21 cellular contexts compared by ENCODE assay signal in the genomic region with DNA sequence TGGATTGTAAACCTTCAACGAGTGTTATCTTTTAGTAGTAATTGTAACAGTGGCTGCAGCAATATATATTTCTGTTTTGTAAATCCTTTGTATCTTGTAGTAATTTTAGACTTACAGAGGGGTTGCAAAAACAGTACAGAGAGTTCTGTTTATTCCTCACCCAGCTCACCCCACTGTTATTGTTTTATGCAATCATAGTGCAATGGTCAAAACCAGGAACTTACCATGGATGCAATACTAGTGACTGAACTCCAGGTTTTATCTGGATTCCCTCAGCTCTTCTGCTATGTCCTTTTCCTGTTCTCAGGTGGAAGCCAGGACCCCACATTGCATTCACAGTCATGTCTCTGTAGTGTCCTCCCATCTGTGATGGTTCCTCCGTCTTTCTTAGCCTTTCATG. TPM values are rescaled to one million over a fixed set of nuclear protein-coding genes. Genes with fewer than 3 reads are reported as not detected.
A peak's percentile ranks its signal among the peaks of the same experiment; 100 is the strongest.
DNase-seq lines count a peak whose midpoint lies in the region; ATAC-seq and TF ChIP-seq lines count a peak whose summit lies in the region.
"Had no signal": no experiment of that assay in that cellular context is flagged by ENCODE, and none has a peak within 500 bp of the region (broad histone marks: within the 10 kb centered on the region; RNA-seq: fewer than 3 reads in every experiment).

No MANE protein-coding gene starts in this region.

- no peaks in the 10 kb centered on the region for H3K36me3 ChIP-seq in KOPT-K1 (ENCODE audit: insufficient read depth, low read length)
- H3K36me3 ChIP-seq in naive thymus-derived CD4-positive, alpha-beta T cell (ENCODE audit: control insufficient read depth in 2 of 3, insufficient read depth in 3 of 3, low read length in 3 of 3) = no peaks in the 10 kb centered on the region
- H3K36me3 ChIP-seq: BLaER1 treated with 17β-estradiol and CSF1 and Interleukin-3, amounts not matched to agents 10 nM and 100 nM; Peyer's patch; SJSA1 had no signal

- H3K4me1 Mint-ChIP-seq in activated CD4-positive, alpha-beta T cell treated with anti-CD3 and anti-CD28 coated beads for 36 hours = peaks cover 50% of the 10 kb centered on the region
- H3K4me1 Mint-ChIP-seq in activated T-helper 17 cell treated with anti-CD3 and anti-CD28 coated beads, Interleukin-2, amount 50 U/mL, for 72 hours = peaks cover 12% of the 10 kb centered on the region
- H3K4me1 Mint-ChIP-seq in naive thymus-derived CD4-positive, alpha-beta T cell = peaks cover 8 to 39% (median 30%) of the 10 kb centered on the region in 7 donors
- no peaks in the 10 kb centered on the region for H3K4me1 Mint-ChIP-seq in mesothelial cell of epicardium

- H3K27ac ChIP-seq in KOPT-K1 (ENCODE audit: low read depth, low read length, poor library complexity, severe bottlenecking) = peak overlapping the region; percentile 67
- no peak overlapping the region for H3K27ac ChIP-seq in naive thymus-derived CD4-positive, alpha-beta T cell (ENCODE audit: low read depth, low read length)
- H3K27ac ChIP-seq: BLaER1 treated with 17β-estradiol and CSF1 and Interleukin-3, amounts not matched to agents 10 nM and 100 nM; SJSA1 had no signal

- peaks cover 2% of the 10 kb centered on the region for H3K27me3 Mint-ChIP-seq in activated CD4-positive, alpha-beta T cell treated with anti-CD3 and anti-CD28 coated beads for 36 hours
- H3K27me3 Mint-ChIP-seq in activated T-helper 17 cell treated with anti-CD3 and anti-CD28 coated beads, Interleukin-2, amount 50 U/mL, for 72 hours = peaks cover 2% of the 10 kb centered on the region
- peaks cover 0 to 10% (median 0%) of the 10 kb centered on the region in 5 donors for H3K27me3 Mint-ChIP-seq in naive thymus-derived CD4-positive, alpha-beta T cell
- peaks cover 72% of the 10 kb centered on the region for H3K27me3 Mint-ChIP-seq in mesothelial cell of epicardium (ENCODE audit: low read depth)

- H3K27me3 ChIP-seq in naive thymus-derived CD4-positive, alpha-beta T cell (ENCODE audit: control insufficient read depth in 2 of 2, insufficient read depth in 2 of 2, low read length in 2 of 2) = no peaks in the 10 kb centered on the region
- H3K27me3 ChIP-seq: BLaER1 treated with 17β-estradiol and CSF1 and Interleukin-3, amounts not matched to agents 10 nM and 100 nM; Peyer's patch; SJSA1 had no signal

- no peaks in the 10 kb centered on the region for H3K36me3 Mint-ChIP-seq in activated CD4-positive, alpha-beta T cell treated with anti-CD3 and anti-CD28 coated beads for 36 hours (ENCODE audit: low read depth)
- H3K36me3 Mint-ChIP-seq in activated T-helper 17 cell treated with anti-CD3 and anti-CD28 coated beads, Interleukin-2, amount 50 U/mL, for 72 hours (ENCODE audit: low read depth) = no peaks in the 10 kb centered on the region
- peaks cover 0 to 9% (median 0%) of the 10 kb centered on the region in 5 donors for H3K36me3 Mint-ChIP-seq in naive thymus-derived CD4-positive, alpha-beta T cell
- no peaks in the 10 kb centered on the region for H3K36me3 Mint-ChIP-seq in mesothelial cell of epicardium

- H3K4me3 Mint-ChIP-seq in activated CD4-positive, alpha-beta T cell treated with anti-CD3 and anti-CD28 coated beads for 36 hours = no peak overlapping the region
- H3K4me3 Mint-ChIP-seq in activated T-helper 17 cell treated with anti-CD3 and anti-CD28 coated beads, Interleukin-2, amount 50 U/mL, for 72 hours = peak overlapping the region; percentile 53
- H3K4me3 Mint-ChIP-seq in naive thymus-derived CD4-positive, alpha-beta T cell = peak overlapping the region in 5 of 10 donors; percentile 9 to 58 (median 42)
- no peak overlapping the region for H3K4me3 Mint-ChIP-seq in mesothelial cell of epicardium
- H3K4me3 Mint-ChIP-seq: HFFc6 had no signal

- peaks cover 12 to 27% of the 10 kb centered on the region in 2 donors for H3K4me1 ChIP-seq in naive thymus-derived CD4-positive, alpha-beta T cell (ENCODE audit: control insufficient read depth in 2 of 2, insufficient read depth in 2 of 2, low read length in 2 of 2)
- H3K4me1 ChIP-seq: BLaER1 treated with 17β-estradiol and CSF1 and Interleukin-3, amounts not matched to agents 10 nM and 100 nM; Peyer's patch; SJSA1 had no signal

- no peak for TF ChIP-seq CTCF in mesothelial cell of epicardium (IDR thresholded peaks at IDR 0.05; ENCODE audit: unreplicated experiment)

- POLR2A ChIA-PET in activated CD4-positive, alpha-beta T cell treated with anti-CD3 and anti-CD28 coated beads for 36 hours (lab: Charles Lee) = interaction anchor here (0.6 kb wide), 1 partner anchor 8 kb away, joined by 4 read pairs; no protein-coding TSS in a partner anchor
- POLR2A ChIA-PET in naive thymus-derived CD4-positive, alpha-beta T cell (lab: Charles Lee) = interaction anchor here (0.5 to 1.9 kb wide), 4 partner anchors 8 to 433 kb away, joined by 3 to 11 read pairs (median 4); no protein-coding TSS in a partner anchor

- intact Hi-C loops in activated CD4-positive, alpha-beta T cell treated with anti-CD3 and anti-CD28 coated beads for 36 hours (cut with DNase I, micrococcal nuclease) = no loop called here
- intact Hi-C loops in naive thymus-derived CD4-positive, alpha-beta T cell (cut with micrococcal nuclease) = loop anchor here in 1 of 2 donors (1.0 kb wide), 1 partner anchor 8 kb away; no protein-coding TSS in a partner anchor

- H3K27ac Mint-ChIP-seq in activated CD4-positive, alpha-beta T cell treated with anti-CD3 and anti-CD28 coated beads for 36 hours = peak overlapping the region; percentile 34
- H3K27ac Mint-ChIP-seq in activated T-helper 17 cell treated with anti-CD3 and anti-CD28 coated beads, Interleukin-2, amount 50 U/mL, for 72 hours = no peak overlapping the region
- H3K27ac Mint-ChIP-seq in naive thymus-derived CD4-positive, alpha-beta T cell = peak overlapping the region; percentile 21 to 95 (median 47)
- H3K27ac Mint-ChIP-seq in mesothelial cell of epicardium = no peak overlapping the region
- H3K27ac Mint-ChIP-seq: HFFc6 had no signal

- H3K9me3 ChIP-seq in KOPT-K1 (ENCODE audit: insufficient read depth, low read length, poor library complexity, severe bottlenecking) = no peaks in the 10 kb centered on the region
- no peaks in the 10 kb centered on the region for H3K9me3 ChIP-seq in naive thymus-derived CD4-positive, alpha-beta T cell (ENCODE audit: control insufficient read depth in 2 of 3, low read length in 3 of 3)
- H3K9me3 ChIP-seq: Peyer's patch, SJSA1 had no signal

- no peak overlapping the region for H3K4me3 ChIP-seq in naive thymus-derived CD4-positive, alpha-beta T cell (ENCODE audit: low read length)
- H3K4me3 ChIP-seq: BLaER1 treated with 17β-estradiol and CSF1 and Interleukin-3, amounts not matched to agents 10 nM and 100 nM; Peyer's patch; SJSA1 had no signal

- CTCF ChIA-PET in activated CD4-positive, alpha-beta T cell treated with anti-CD3 and anti-CD28 coated beads for 36 hours (lab: Charles Lee) = interaction anchor here (0.7 kb wide), 1 partner anchor 20 kb away, joined by 3 read pairs; no protein-coding TSS in a partner anchor
- CTCF ChIA-PET in naive thymus-derived CD4-positive, alpha-beta T cell (lab: Charles Lee) = interaction anchor here (0.6 to 2.7 kb wide), 2 partner anchors 15 to 413 kb away, joined by 4 to 11 read pairs; no protein-coding TSS in a partner anchor

- no peaks in the 10 kb centered on the region for H3K9me3 Mint-ChIP-seq in activated CD4-positive, alpha-beta T cell treated with anti-CD3 and anti-CD28 coated beads for 36 hours (ENCODE audit: low read depth)
- no peaks in the 10 kb centered on the region for H3K9me3 Mint-ChIP-seq in activated T-helper 17 cell treated with anti-CD3 and anti-CD28 coated beads, Interleukin-2, amount 50 U/mL, for 72 hours
- peaks cover 0 to 11% (median 0%) of the 10 kb centered on the region in 11 donors for H3K9me3 Mint-ChIP-seq in naive thymus-derived CD4-positive, alpha-beta T cell
- no peaks in the 10 kb centered on the region for H3K9me3 Mint-ChIP-seq in mesothelial cell of epicardium
- H3K9me3 Mint-ChIP-seq: HFFc6 had no signal

- DNase-seq in activated CD4-positive, alpha-beta T cell treated with anti-CD3 and anti-CD28 coated beads for 36 hours = no peak
- no peak for DNase-seq in activated CD4-positive, alpha-beta T cell treated with anti-CD3 and anti-CD28 coated beads for 48 hours
- DNase-seq in naive thymus-derived CD4-positive, alpha-beta T cell = no peak
- no peak for DNase-seq in mesothelial cell of epicardium (ENCODE audit: low spot score in 2 of 2, unreplicated experiment in 2 of 2)
- DNase-seq: COR-L47, DMS 273 treated with DMSO at 0.1 percent for 48 hours, DND-41, H7, HFFc6, KG1, NCI-H1048, NCI-H1436, NCI-H2029, NCI-H2171, Peyer's patch had no signal

- ATAC-seq in activated CD4-positive, alpha-beta T cell treated with anti-CD3 and anti-CD28 coated beads for 36 hours = no peak
- ATAC-seq in activated T-helper 17 cell treated with anti-CD3 and anti-CD28 coated beads, Interleukin-2, amount 50 U/mL, for 72 hours (replicated peaks) = no peak
- no peak for ATAC-seq in naive thymus-derived CD4-positive, alpha-beta T cell
- ATAC-seq in HG03460 (IDR thresholded peaks at IDR 0.05; ENCODE audit: unreplicated experiment) (no peak), GM18517 (IDR thresholded peaks at IDR 0.05; ENCODE audit: unreplicated experiment) (no peak)

RNA-seq across cellular contexts. Expression of gene NKX2-2, which starts 42.5 kb away (rescaled TPM):
- total RNA-seq in activated CD4-positive, alpha-beta T cell treated with anti-CD3 and anti-CD28 coated beads for 36 hours = not detected
- not detected for total RNA-seq in activated T-helper 17 cell treated with anti-CD3 and anti-CD28 coated beads, Interleukin-2, amount 50 U/mL, for 72 hours
- not detected for total RNA-seq in naive thymus-derived CD4-positive, alpha-beta T cell
- not detected for polyA plus RNA-seq in naive thymus-derived CD4-positive, alpha-beta T cell
- total RNA-seq in mesothelial cell of epicardium = not detected in 3 replicates

Comparison
In these comparisons a context has a peak if more than half of its experiments do, and no peak if none do; other contexts are left out.
1. H3K27ac Mint-ChIP-seq: peak in activated CD4-positive, alpha-beta T cell treated with anti-CD3 and anti-CD28 coated beads for 36 hours (single experiment) and naive thymus-derived CD4-positive, alpha-beta T cell (9 of 9); none in activated T-helper 17 cell treated with anti-CD3 and anti-CD28 coated beads, Interleukin-2, amount 50 U/mL, for 72 hours (single experiment) and mesothelial cell of epicardium (single experiment).